Comparison of ENCODE assay signal across 8 cellular contexts in the genomic region with DNA sequence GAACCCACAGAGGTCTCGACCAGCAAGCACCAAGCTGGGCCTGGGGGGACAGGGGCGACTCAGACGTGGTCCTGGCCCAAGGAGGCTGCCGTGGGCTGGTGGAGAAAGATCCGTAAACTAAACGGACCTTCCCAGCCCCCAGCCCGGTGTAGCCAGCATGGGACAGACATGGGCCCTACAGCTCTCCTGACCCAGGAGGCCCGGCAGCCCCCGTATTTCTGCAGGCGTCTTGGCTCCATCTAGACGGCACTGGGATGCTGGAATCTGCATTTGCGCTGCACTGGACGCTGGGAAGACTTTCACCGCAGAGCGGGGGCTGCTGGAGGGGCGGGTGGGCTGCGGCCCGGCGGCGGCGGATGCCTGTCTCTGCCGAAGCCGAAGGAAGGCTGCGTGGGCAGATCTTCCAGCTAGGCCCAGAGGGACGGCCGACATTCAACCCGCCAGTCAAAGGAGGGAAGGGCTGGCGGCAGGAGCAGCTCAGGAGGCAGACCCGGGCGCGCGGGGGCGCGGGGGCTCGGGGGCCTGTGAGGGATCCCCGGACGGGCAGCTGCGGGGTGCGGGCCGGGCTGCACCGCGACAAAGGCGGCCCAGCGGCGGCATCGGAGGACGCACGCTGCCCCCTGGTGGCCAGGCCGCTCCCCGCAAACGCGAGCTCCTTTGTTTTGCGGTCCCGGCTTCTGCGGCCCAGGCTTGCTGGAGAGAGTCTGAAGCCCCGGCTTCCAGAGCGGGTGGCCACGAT.
DNase-seq lines count a peak whose midpoint lies in the region; ATAC-seq, FAIRE-seq and TF ChIP-seq lines count a peak whose summit lies in the region.

No MANE protein-coding gene starts in this region.

- H3K79me2 ChIP-seq in parathyroid adenoma, result no peaks in the 10 kb centered on the region

- no peaks in the 10 kb centered on the region for H3K36me3 ChIP-seq in SJSA1
- no peaks in the 10 kb centered on the region for H3K36me3 ChIP-seq in parathyroid adenoma (ENCODE audit: control insufficient read depth, insufficient read depth, low read length)
- H3K36me3 ChIP-seq in upper lobe of right lung, result no peaks in the 10 kb centered on the region

- FAIRE-seq in GM18507 (lab: Jason Lieb, UNC), result peak; percentile 67

- no peaks in the 10 kb centered on the region; the same call in 1 of the 2 replicates for H3K27me3 ChIP-seq in SJSA1 (replicated peaks)
- H3K27me3 ChIP-seq in parathyroid adenoma (ENCODE audit: control insufficient read depth, insufficient read depth, low read length), result no peaks in the 10 kb centered on the region
- H3K27me3 ChIP-seq in upper lobe of right lung, result peaks cover 21% of the 10 kb centered on the region

- H3K4me1 ChIP-seq in SJSA1 (replicated peaks), result peaks cover 13% of the 10 kb centered on the region
- no peaks in the 10 kb centered on the region for H3K4me1 ChIP-seq in parathyroid adenoma
- no peaks in the 10 kb centered on the region for H3K4me1 ChIP-seq in upper lobe of right lung

- TF ChIP-seq CTCF in parathyroid adenoma (IDR thresholded peaks at IDR 0.05), result peak; percentile 94
- TF ChIP-seq CTCF in upper lobe of right lung (IDR thresholded peaks at IDR 0.05), result peak; percentile 83

- H3K27ac ChIP-seq in SJSA1 (no peak overlapping the region), parathyroid adenoma (no peak overlapping the region), upper lobe of right lung (no peak overlapping the region)

- peak overlapping the region; percentile 68 for H2AFZ ChIP-seq in parathyroid adenoma

- peak overlapping the region; percentile 82 for H3K4me2 ChIP-seq in parathyroid adenoma (ENCODE audit: low read length)

- intact Hi-C loops in Right ventricle myocardium superior (cut with DNase I) (loop anchor here (2.0 to 10.0 kb wide), 2 partner anchors 267 to 687 kb away; a partner anchor contains a TSS), upper lobe of right lung (cut with DNase I) (loop anchor here (10.0 kb wide), 1 partner anchor 267 kb away; a partner anchor contains a TSS)

- H3K9ac ChIP-seq in parathyroid adenoma, result no peak overlapping the region

- H3K4me3 ChIP-seq in SJSA1 (no peak overlapping the region), parathyroid adenoma (ENCODE audit: low read depth, low read length) (peak overlapping the region; percentile 40), upper lobe of right lung (peak overlapping the region; percentile 35)

- ATAC-seq in Right ventricle myocardium superior (ENCODE audit: poor library complexity) (peak; percentile 92), upper lobe of right lung (peak; percentile 88)

- H3K9me3 ChIP-seq in SJSA1 (replicated peaks), result no peaks in the 10 kb centered on the region
- no peaks in the 10 kb centered on the region for H3K9me3 ChIP-seq in parathyroid adenoma (ENCODE audit: control insufficient read depth, low read length)
- no peaks in the 10 kb centered on the region for H3K9me3 ChIP-seq in upper lobe of right lung

- DNase-seq in A172 (ENCODE audit: low spot score) (peak; percentile 44), GM18507 (ENCODE audit: extremely low spot score, insufficient read length, low read depth) (peak; percentile 53), HT-29 (ENCODE audit: low spot score) (peak; percentile 43), SJSA1 (ENCODE audit: low read depth in 1 of 2, low spot score in 2 of 2) (peak; percentile 49 to 70), Right ventricle myocardium superior (peak; percentile 83), upper lobe of right lung (peak; percentile 84)
- peak; percentile 53 for DNase-seq in activated naive CD4-positive, alpha-beta T cell treated with Interleukin-2 at 50 U/mL for 16 hours
